ENCODE assay signal across 1 cellular context in genomic region chr3:197117107-197117506, GRCh38.
TF ChIP-seq lines count a peak whose summit lies in the region.

No MANE protein-coding gene starts in this region.

TF ChIP-seq in A549, 52 proteins besides CTCF, POLR2A, EP300 and RAD21:
- TF ChIP-seq RCOR1 (IDR thresholded peaks at IDR 0.05; ENCODE audit: low read depth, low read length) (no peak), HES2 (IDR thresholded peaks at IDR 0.05) (no peak), HOXB5 (CRISPR knock-in tag; IDR thresholded peaks at IDR 0.05) (no peak), NFE2L2 (conservative IDR thresholded peaks at IDR 0.05; ENCODE audit: low read length) (peak; percentile 64), BHLHE40 (IDR thresholded peaks at IDR 0.05; ENCODE audit: low read depth, low read length) (no peak), MYC (IDR thresholded peaks at IDR 0.05; ENCODE audit: borderline replicate concordance, low read length) (no peak), TFCP2L1 (CRISPR knock-in tag; IDR thresholded peaks at IDR 0.05) (no peak), MAFK (IDR thresholded peaks at IDR 0.05; ENCODE audit: partially characterized antibody) (peak; percentile 92), ESRRA (IDR thresholded peaks at IDR 0.05; ENCODE audit: borderline replicate concordance, low read length) (no peak), RARB (CRISPR knock-in tag; IDR thresholded peaks at IDR 0.05) (no peak), KDM5A (IDR thresholded peaks at IDR 0.05) (no peak), POLR2AphosphoS2 (conservative IDR thresholded peaks at IDR 0.05; ENCODE audit: low read length) (no peak), PHF8 (IDR thresholded peaks at IDR 0.05; ENCODE audit: borderline replicate concordance, low read depth) (no peak), USF2 (IDR thresholded peaks at IDR 0.05) (no peak)
